ENCODE assay signal across 8 cellular contexts in the genomic region with DNA sequence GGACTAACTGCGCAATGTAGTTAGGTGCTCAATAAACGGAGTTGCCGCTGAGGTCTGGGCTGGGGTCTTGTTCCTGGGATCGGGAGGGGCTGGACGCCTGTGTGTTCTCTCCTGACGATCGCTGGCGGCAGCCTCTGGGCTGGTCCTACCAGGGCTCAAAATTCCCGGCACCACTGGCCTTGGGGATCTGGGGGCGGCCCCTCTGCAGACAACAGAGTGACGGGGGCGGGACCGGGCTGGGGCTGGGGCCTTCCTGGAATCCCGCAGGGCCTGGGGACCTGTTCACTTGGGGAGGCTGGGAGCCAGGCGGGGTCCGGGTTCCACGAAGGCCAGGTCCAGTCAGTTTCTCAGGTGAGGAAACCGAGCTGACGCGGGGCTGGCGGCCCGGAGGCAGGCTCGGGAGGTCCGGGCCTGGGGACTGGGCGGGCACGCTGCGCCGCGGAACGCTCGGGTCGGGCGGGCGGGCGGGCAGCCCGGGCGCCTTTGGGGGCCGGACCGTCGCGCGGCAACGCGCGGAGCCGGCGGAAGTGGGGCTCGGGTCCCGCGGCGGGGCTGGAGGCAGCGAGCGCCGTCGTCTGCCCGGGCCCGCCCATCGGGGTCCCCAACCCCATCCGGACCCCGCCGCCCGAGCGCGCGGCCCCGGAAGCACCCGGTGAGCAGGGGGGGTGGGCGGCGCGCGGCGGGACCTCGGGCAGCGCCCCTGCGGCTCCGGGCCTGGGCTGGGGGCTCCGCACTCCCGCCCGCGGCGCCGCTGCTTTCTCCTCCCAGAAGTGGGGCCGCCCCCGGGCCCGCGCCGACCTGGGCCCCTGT. TPM values are rescaled to one million over a fixed set of nuclear protein-coding genes. Genes with fewer than 3 reads are reported as not detected.
A peak's percentile ranks its signal among the peaks of the same experiment; 100 is the strongest.
DNase-seq lines count a peak whose midpoint lies in the region; ATAC-seq lines count a peak whose summit lies in the region.

Gene PIGQ, plus strand, starts transcription at position 524 of the 810 bp plus-strand sequence. CDS start 4,107 bp downstream, outside the sequence.

- DNase-seq in NCI-H82 (lab: John Stamatoyannopoulos, UW) (peak; percentile 73), NCI-H82 treated with DMSO at 0.1 percent for 48 hours (lab: John Stamatoyannopoulos, UW; ENCODE audit: unreplicated experiment) (no peak), HT-29 (ENCODE audit: low spot score) (peak; percentile 48), T1000 (lab: John Stamatoyannopoulos, UW) (peak; percentile 78), astrocyte of the hippocampus (ENCODE audit: low read depth, low spot score) (peak; percentile 85), hepatic stellate cell (ENCODE audit: low spot score) (peak; percentile 86), retina (peak; percentile 71)

- no peak for ATAC-seq in GM19463 (IDR thresholded peaks at IDR 0.05; ENCODE audit: unreplicated experiment)

RNA-seq across cellular contexts. Expression of gene PIGQ, which starts in this region (rescaled TPM):
- total RNA-seq in HT-29 (2014; rRNA removed; shearing (Covaris generic)): 99.5 and 103 TPM in 2 replicates
